In genomic region chr4:185318679-185319078, GRCh38 we compare ENCODE assay signal across 10 cellular contexts.
DNase-seq lines count a peak whose midpoint lies in the region; ATAC-seq, FAIRE-seq and TF ChIP-seq lines count a peak whose summit lies in the region.
"Had no signal": no experiment of that assay in that cellular context is flagged by ENCODE, and none has a peak within 500 bp of the region (broad histone marks: within the 10 kb centered on the region; RNA-seq: fewer than 3 reads in every experiment).

No MANE protein-coding gene starts in this region.

- H3K9me3 ChIP-seq in HepG2 (ENCODE audit: low read length), result no peaks in the 10 kb centered on the region

- in situ Hi-C loops in HepG2 (cut with HindIII; ENCODE audit: extremely low pct_ligation_motif_present, low pct_unique_long_range_greater_than_20kb), result no loop called here

- H3K36me3 Mint-ChIP-seq in activated naive CD8-positive, alpha-beta T cell treated with anti-CD3 and anti-CD28 coated beads, Interleukin-2, amount 50 U/mL, for 24 hours (ENCODE audit: low read depth), result peaks cover 41% of the 10 kb centered on the region

- FAIRE-seq in HepG2 (lab: Jason Lieb, UNC), result peak; percentile 88
- FAIRE-seq: endometrium had no signal

- TF ChIP-seq EP300 in HepG2 (IDR thresholded peaks at IDR 0.05; ENCODE audit: low read depth in 2 of 2, low read length in 2 of 2) (peak in 1 of 2 experiments; percentile 74; a peak in 2 of 4 replicates), HepG2 (CRISPR knock-in tag; IDR thresholded peaks at IDR 0.05; ENCODE audit: borderline replicate concordance) (peak; percentile 71)

- H3K27ac ChIP-seq in HepG2 (ENCODE audit: extremely low read length, insufficient read depth, low read length), result peak overlapping the region; percentile 70

- no peak overlapping the region for H3K4me2 ChIP-seq in HepG2 (ENCODE audit: low read depth, low read length)

- ATAC-seq in GM18868 (IDR thresholded peaks at IDR 0.05; ENCODE audit: unreplicated experiment) (peak; percentile 59), HepG2 (peak; percentile 78), HG03469 (IDR thresholded peaks at IDR 0.05; ENCODE audit: unreplicated experiment) (no peak)
- ATAC-seq in activated naive CD8-positive, alpha-beta T cell treated with anti-CD3 and anti-CD28 coated beads, Interleukin-2, amount 50 U/mL, for 24 hours, result no peak

- H3K27me3 ChIP-seq in HepG2 (ENCODE audit: control insufficient read depth in 1 of 2, insufficient read depth in 2 of 2, low read length in 2 of 2), result no peaks in the 10 kb centered on the region; a peak in 1 of 5 replicates

- H3K4me3 Mint-ChIP-seq in activated naive CD8-positive, alpha-beta T cell treated with anti-CD3 and anti-CD28 coated beads, Interleukin-2, amount 50 U/mL, for 24 hours, result no peak overlapping the region

- 0% methylated on average over 2 of the region's 2 CpGs for WGBS in HepG2 (ENCODE audit: low lambda C conversion rate)

- no peaks in the 10 kb centered on the region for H4K20me1 ChIP-seq in HepG2 (ENCODE audit: insufficient read depth, low read length)

- H2AFZ ChIP-seq in HepG2 (ENCODE audit: low read length), result no peak overlapping the region

- CTCF ChIA-PET in HepG2 (lab: Yijun Ruan, JAX; ENCODE audit: low intra/inter-chr PET ratio, low total read pairs), result no interaction called here

- H3K4me3 ChIP-seq in HepG2 (replicated peaks in 1 of 3; ENCODE audit: insufficient read depth in 1 of 3, low read depth in 2 of 3, low read length in 3 of 3), result no peak overlapping the region

- TF ChIP-seq CTCF in HepG2 (CRISPR knock-in tag; IDR thresholded peaks at IDR 0.05), result no peak

- peak overlapping the region; percentile 14 for H3K27ac Mint-ChIP-seq in activated naive CD8-positive, alpha-beta T cell treated with anti-CD3 and anti-CD28 coated beads, Interleukin-2, amount 50 U/mL, for 24 hours

- peaks cover 4% of the 10 kb centered on the region for H3K9me3 Mint-ChIP-seq in activated naive CD8-positive, alpha-beta T cell treated with anti-CD3 and anti-CD28 coated beads, Interleukin-2, amount 50 U/mL, for 24 hours

- H3K9ac ChIP-seq in HepG2 (ENCODE audit: insufficient read depth, low read depth, low read length), result no peak overlapping the region

- peaks cover 7% of the 10 kb centered on the region for H3K4me1 Mint-ChIP-seq in activated naive CD8-positive, alpha-beta T cell treated with anti-CD3 and anti-CD28 coated beads, Interleukin-2, amount 50 U/mL, for 24 hours

- no peak for TF ChIP-seq POLR2A in HepG2 (IDR thresholded peaks at IDR 0.05; ENCODE audit: insufficient read depth in 1 of 2, low read depth in 2 of 2, low read length in 2 of 2)

- peak; percentile 32 for DNase-seq in M059J (ENCODE audit: low read depth)
- DNase-seq in activated naive CD8-positive, alpha-beta T cell treated with anti-CD3 and anti-CD28 coated beads, Interleukin-2, amount 50 U/mL, for 24 hours, result no peak
- DNase-seq in HepG2 (ENCODE audit: low spot score), result peak; percentile 81
- DNase-seq in midbrain (lab: John Stamatoyannopoulos, UW), result no peak
- DNase-seq in activated T-cell treated with anti-CD3 and anti-CD28 coated beads, Interleukin-2, amount 50 U/mL, for 1 hour, result no peak
- DNase-seq: NCI-H2171, retina had no signal

- no peak for TF ChIP-seq RAD21 in HepG2 (CRISPR knock-in tag; IDR thresholded peaks at IDR 0.05)

- peaks cover 9% of the 10 kb centered on the region for H3K4me1 ChIP-seq in HepG2 (ENCODE audit: insufficient read depth, low read length)

- peaks cover 0 to 11% of the 10 kb centered on the region in 2 experiments; a peak in 3 of 5 replicates for H3K36me3 ChIP-seq in HepG2 (replicated peaks in 1 of 2; ENCODE audit: control insufficient read depth in 1 of 2, insufficient read depth in 2 of 2, low read length in 2 of 2)

- no TSS peak for BruUV-seq in HepG2 (replicated peaks; lab: Mats Ljungman, UMichigan)

- H3K79me2 ChIP-seq in HepG2 (ENCODE audit: insufficient read depth, low read length), result no peaks in the 10 kb centered on the region

- H3K27me3 Mint-ChIP-seq in activated naive CD8-positive, alpha-beta T cell treated with anti-CD3 and anti-CD28 coated beads, Interleukin-2, amount 50 U/mL, for 24 hours, result no peaks in the 10 kb centered on the region

- intact Hi-C loops in HepG2 (cut with micrococcal nuclease; ENCODE audit: unreplicated experiment), result loop anchor here (2.0 kb wide), 1 partner anchor 14 kb away; no protein-coding TSS in a partner anchor

- POLR2A ChIA-PET in HepG2 (lab: Yijun Ruan, JAX), result no interaction called here

TF ChIP-seq in HepG2, 621 proteins besides CTCF, POLR2A, EP300 and RAD21 (continues in another document):
- no peak for TF ChIP-seq PREB (CRISPR knock-in tag; IDR thresholded peaks at IDR 0.05)
- TF ChIP-seq RBM22 (optimal IDR thresholded peaks at IDR 0.05; ENCODE audit: low read length), result no peak
- TF ChIP-seq SRSF4 (IDR thresholded peaks at IDR 0.05; ENCODE audit: low read depth, low read length, poor library complexity, severe bottlenecking), result no peak
- no peak for TF ChIP-seq HOXA5 (CRISPR knock-in tag; IDR thresholded peaks at IDR 0.05)
- no peak for TF ChIP-seq ZNF687 (CRISPR knock-in tag; IDR thresholded peaks at IDR 0.05)
- TF ChIP-seq BATF2 (CRISPR knock-in tag; IDR thresholded peaks at IDR 0.05), result no peak
- TF ChIP-seq THAP8 (CRISPR knock-in tag; IDR thresholded peaks at IDR 0.05; ENCODE audit: borderline replicate concordance), result no peak
- no peak for TF ChIP-seq ZNF251 (CRISPR knock-in tag; IDR thresholded peaks at IDR 0.05)
- no peak for TF ChIP-seq TRIM24 (CRISPR knock-in tag; IDR thresholded peaks at IDR 0.05)
- TF ChIP-seq SIN3B (IDR thresholded peaks at IDR 0.05; ENCODE audit: low read length), result no peak
- TF ChIP-seq HNF1B (CRISPR knock-in tag; IDR thresholded peaks at IDR 0.05), result no peak
- TF ChIP-seq IRX3 (CRISPR knock-in tag; IDR thresholded peaks at IDR 0.05; ENCODE audit: borderline replicate concordance, low read depth), result no peak
- TF ChIP-seq ZNF296 (CRISPR knock-in tag; conservative IDR thresholded peaks at IDR 0.05), result no peak
- no peak for TF ChIP-seq ZFP90 (CRISPR knock-in tag; IDR thresholded peaks at IDR 0.05; ENCODE audit: borderline replicate concordance)

Comparison
In these comparisons a context has a peak if more than half of its experiments do, and no peak if none do; other contexts are left out.
1. ATAC-seq: peak in GM18868 (single experiment) and HepG2 (single experiment); none in activated naive CD8-positive, alpha-beta T cell treated with anti-CD3 and anti-CD28 coated beads, Interleukin-2, amount 50 U/mL, for 24 hours (single experiment) and HG03469 (single experiment).
2. DNase-seq: peak in M059J (single experiment) and HepG2 (single experiment); none in activated naive CD8-positive, alpha-beta T cell treated with anti-CD3 and anti-CD28 coated beads, Interleukin-2, amount 50 U/mL, for 24 hours (single experiment), midbrain (single experiment) and activated T-cell treated with anti-CD3 and anti-CD28 coated beads, Interleukin-2, amount 50 U/mL, for 1 hour (single experiment).